22 cellular contexts compared by ENCODE assay signal in genomic region chr7:112088484-112089016, GRCh38.
"Had no signal": no experiment of that assay in that cellular context is flagged by ENCODE, and none has a peak within 500 bp of the region (broad histone marks: within the 10 kb centered on the region; RNA-seq: fewer than 3 reads in every experiment).

No MANE protein-coding gene starts in this region.

- H3K27ac ChIP-seq: HL-60, RWPE1 had no signal

- H3K27me3 ChIP-seq: MG63 had no signal

- H3K9ac ChIP-seq: SK-N-SH had no signal

- H3K9me3 ChIP-seq: MG63, SK-N-SH had no signal

- H3K36me3 ChIP-seq: MG63 had no signal

- DNase-seq: Karpas-422, KG1, MG63, NCI-H1092, NCI-H1105 treated with DMSO at 0.1 percent for 48 hours, NCI-H1417 treated with DMSO at 0.1 percent for 48 hours, NCI-H146, NCI-H1694 treated with DMSO at 0.1 percent for 48 hours, NCI-H1930, NCI-H2081, NCI-H2171, NCI-H345, NCI-H446 treated with DMSO at 0.1 percent for 48 hours, NCI-H510A treated with DMSO at 0.1 percent for 48 hours, NCI-H526, SHP77, SK-N-SH, T-helper 1 cell, T-helper 17 cell had no signal

- ATAC-seq: T-helper 17 cell had no signal

- FAIRE-seq: HTR-8/SVneo had no signal

- H3K4me2 ChIP-seq: SK-N-SH had no signal

- H3K4me3 ChIP-seq: MG63 had no signal
